ENCODE assay signal across 22 cellular contexts in genomic region chr6:87198496-87198895, GRCh38. TPM values are rescaled to one million over a fixed set of nuclear protein-coding genes. Genes with fewer than 3 reads are reported as not detected.
A peak's percentile ranks its signal among the peaks of the same experiment; 100 is the strongest.
DNase-seq lines count a peak whose midpoint lies in the region; ATAC-seq and TF ChIP-seq lines count a peak whose summit lies in the region.
"Had no signal": no experiment of that assay in that cellular context is flagged by ENCODE, and none has a peak within 500 bp of the region (broad histone marks: within the 10 kb centered on the region; RNA-seq: fewer than 3 reads in every experiment).

No MANE protein-coding gene starts in this region.

- no peaks in the 10 kb centered on the region for H3K27me3 ChIP-seq in GM23338 (ENCODE audit: insufficient read depth)
- H3K27me3 ChIP-seq: BLaER1 treated with 17β-estradiol and CSF1 and Interleukin-3, amounts not matched to agents 10 nM and 100 nM; brain microvascular endothelial cell; gastrocnemius medialis; uterus had no signal

- no peak overlapping the region for H2AFZ ChIP-seq in GM23338

- no peaks in the 10 kb centered on the region for H3K9me3 Mint-ChIP-seq in activated T-cell treated with anti-CD3 and anti-CD28 coated beads, Interleukin-2, amount 50 U/mL, for 72 hours
- no peaks in the 10 kb centered on the region for H3K9me3 Mint-ChIP-seq in activated T-helper 17 cell treated with anti-CD3 and anti-CD28 coated beads, Interleukin-2, amount 50 U/mL, for 72 hours
- no peaks in the 10 kb centered on the region for H3K9me3 Mint-ChIP-seq in stimulated activated naive B cell treated with anti-CD40 and anti-IgM and Interleukin-4, amounts not matched to agents 10 μg/mL and 1 μg/mL and 100 μg/mL, for 72 hours
- H3K9me3 Mint-ChIP-seq in GM23338, result no peaks in the 10 kb centered on the region
- H3K9me3 Mint-ChIP-seq: HFFc6 had no signal

- peak overlapping the region; percentile 36 to 50 for H3K4me3 Mint-ChIP-seq in activated T-cell treated with anti-CD3 and anti-CD28 coated beads, Interleukin-2, amount 50 U/mL, for 72 hours
- peak overlapping the region; percentile 55 for H3K4me3 Mint-ChIP-seq in activated T-helper 17 cell treated with anti-CD3 and anti-CD28 coated beads, Interleukin-2, amount 50 U/mL, for 72 hours
- no peak overlapping the region for H3K4me3 Mint-ChIP-seq in stimulated activated naive B cell treated with anti-CD40 and anti-IgM and Interleukin-4, amounts not matched to agents 10 μg/mL and 1 μg/mL and 100 μg/mL, for 72 hours
- no peak overlapping the region for H3K4me3 Mint-ChIP-seq in GM23338
- H3K4me3 Mint-ChIP-seq: HFFc6 had no signal

- no peak overlapping the region for H3K4me2 ChIP-seq in GM23338
- H3K4me2 ChIP-seq: BLaER1 treated with 17β-estradiol and CSF1 and Interleukin-3, amounts not matched to agents 10 nM and 100 nM had no signal

- TF ChIP-seq CTCF in GM23338 (conservative IDR thresholded peaks at IDR 0.05; ENCODE audit: low read depth in 2 of 2), result no peak

- no peak overlapping the region for H3K27ac ChIP-seq in GM23338 (ENCODE audit: low read depth)
- H3K27ac ChIP-seq: BLaER1 treated with 17β-estradiol and CSF1 and Interleukin-3, amounts not matched to agents 10 nM and 100 nM; brain microvascular endothelial cell; gastrocnemius medialis; uterus had no signal

- no peaks in the 10 kb centered on the region for H3K27me3 Mint-ChIP-seq in activated T-cell treated with anti-CD3 and anti-CD28 coated beads, Interleukin-2, amount 50 U/mL, for 72 hours (ENCODE audit: low read depth)
- no peaks in the 10 kb centered on the region for H3K27me3 Mint-ChIP-seq in activated T-helper 17 cell treated with anti-CD3 and anti-CD28 coated beads, Interleukin-2, amount 50 U/mL, for 72 hours
- H3K27me3 Mint-ChIP-seq in stimulated activated naive B cell treated with anti-CD40 and anti-IgM and Interleukin-4, amounts not matched to agents 10 μg/mL and 1 μg/mL and 100 μg/mL, for 72 hours, result no peaks in the 10 kb centered on the region
- peaks cover 1% of the 10 kb centered on the region for H3K27me3 Mint-ChIP-seq in GM23338 (ENCODE audit: insufficient read depth, low read depth, poor library complexity)

- no peaks in the 10 kb centered on the region for H3K9me2 ChIP-seq in GM23338 (ENCODE audit: insufficient read depth)

- peaks cover 82% of the 10 kb centered on the region for H3K4me1 Mint-ChIP-seq in activated T-cell treated with anti-CD3 and anti-CD28 coated beads, Interleukin-2, amount 50 U/mL, for 72 hours (ENCODE audit: low read depth)
- H3K4me1 Mint-ChIP-seq in activated T-helper 17 cell treated with anti-CD3 and anti-CD28 coated beads, Interleukin-2, amount 50 U/mL, for 72 hours, result peaks cover 53% of the 10 kb centered on the region
- H3K4me1 Mint-ChIP-seq in stimulated activated naive B cell treated with anti-CD40 and anti-IgM and Interleukin-4, amounts not matched to agents 10 μg/mL and 1 μg/mL and 100 μg/mL, for 72 hours, result peaks cover 23 to 57% of the 10 kb centered on the region in 2 donors
- H3K4me1 Mint-ChIP-seq in GM23338, result peaks cover 17% of the 10 kb centered on the region

- H4K20me1 ChIP-seq in GM23338 (replicated peaks; ENCODE audit: insufficient read depth), result peaks cover 31% of the 10 kb centered on the region

- H3K4me1 ChIP-seq in GM23338 (ENCODE audit: insufficient read depth), result peaks cover 27% of the 10 kb centered on the region
- H3K4me1 ChIP-seq: BLaER1 treated with 17β-estradiol and CSF1 and Interleukin-3, amounts not matched to agents 10 nM and 100 nM; uterus had no signal

- H3K79me2 ChIP-seq in GM23338 (replicated peaks; ENCODE audit: insufficient read depth), result peaks cover 100% of the 10 kb centered on the region

- H3K36me3 Mint-ChIP-seq in activated T-cell treated with anti-CD3 and anti-CD28 coated beads, Interleukin-2, amount 50 U/mL, for 72 hours (ENCODE audit: insufficient read depth in 2 of 2), result peaks cover under 1 to 3% of the 10 kb centered on the region in 2 donors
- H3K36me3 Mint-ChIP-seq in activated T-helper 17 cell treated with anti-CD3 and anti-CD28 coated beads, Interleukin-2, amount 50 U/mL, for 72 hours (ENCODE audit: low read depth), result peaks cover 58% of the 10 kb centered on the region
- peaks cover 13 to 28% of the 10 kb centered on the region in 2 donors for H3K36me3 Mint-ChIP-seq in stimulated activated naive B cell treated with anti-CD40 and anti-IgM and Interleukin-4, amounts not matched to agents 10 μg/mL and 1 μg/mL and 100 μg/mL, for 72 hours
- no peaks in the 10 kb centered on the region; the same call in 2 of the 3 replicates for H3K36me3 Mint-ChIP-seq in GM23338 (ENCODE audit: low read depth)

- peak overlapping the region; percentile 98 for H3K27ac Mint-ChIP-seq in activated T-cell treated with anti-CD3 and anti-CD28 coated beads, Interleukin-2, amount 50 U/mL, for 72 hours
- H3K27ac Mint-ChIP-seq in activated T-helper 17 cell treated with anti-CD3 and anti-CD28 coated beads, Interleukin-2, amount 50 U/mL, for 72 hours, result peak overlapping the region; percentile 65
- H3K27ac Mint-ChIP-seq in stimulated activated naive B cell treated with anti-CD40 and anti-IgM and Interleukin-4, amounts not matched to agents 10 μg/mL and 1 μg/mL and 100 μg/mL, for 72 hours, result peak overlapping the region; percentile 80
- H3K27ac Mint-ChIP-seq in GM23338, result no peak overlapping the region
- H3K27ac Mint-ChIP-seq: HFFc6 had no signal

- no peak for DNase-seq in activated T-cell treated with anti-CD3 and anti-CD28 coated beads, Interleukin-2, amount 50 U/mL, for 72 hours
- DNase-seq in activated T-cell treated with anti-CD3 and anti-CD28 coated beads for 4 hours (no peak), fibroblast of gingiva (ENCODE audit: low read depth) (peak; percentile 31), LoVo (ENCODE audit: low spot score) (no peak), GM23338 (ENCODE audit: low spot score) (no peak), amniotic stem cell (lab: John Stamatoyannopoulos, UW) (no peak)
- no peak for DNase-seq in stimulated activated naive B cell treated with anti-CD40 and anti-IgM and Interleukin-4, amounts not matched to agents 10 μg/mL and 1 μg/mL and 100 μg/mL, for 72 hours
- DNase-seq: ACHN; activated CD8-positive, alpha-beta memory T cell treated with anti-CD3 and anti-CD28 coated beads, Interleukin-2, amount 50 U/mL, for 48 hours; activated naive CD4-positive, alpha-beta T cell treated with Interleukin-2 at 50 U/mL for 16 hours; brain microvascular endothelial cell; cortex of kidney; gastrocnemius medialis; HFFc6; NCI-H146; NCI-H69; occipital lobe; retina; SW 1271; uterus had no signal

- H3F3A ChIP-seq in GM23338 (replicated peaks; ENCODE audit: low read depth), result no peaks in the 10 kb centered on the region

- H3K4me3 ChIP-seq in GM23338, result no peak overlapping the region
- H3K4me3 ChIP-seq: BLaER1 treated with 17β-estradiol and CSF1 and Interleukin-3, amounts not matched to agents 10 nM and 100 nM; gastrocnemius medialis; uterus had no signal

- no peaks in the 10 kb centered on the region for H3K36me3 ChIP-seq in GM23338 (ENCODE audit: insufficient read depth)
- H3K36me3 ChIP-seq: brain microvascular endothelial cell, gastrocnemius medialis, uterus had no signal

- ATAC-seq in activated T-cell treated with anti-CD3 and anti-CD28 coated beads, Interleukin-2, amount 50 U/mL, for 72 hours (replicated peaks in 1 of 2), result no peak
- ATAC-seq in activated T-helper 17 cell treated with anti-CD3 and anti-CD28 coated beads, Interleukin-2, amount 50 U/mL, for 72 hours (replicated peaks), result no peak
- ATAC-seq in stimulated activated naive B cell treated with anti-CD40 and anti-IgM and Interleukin-4, amounts not matched to agents 10 μg/mL and 1 μg/mL and 100 μg/mL, for 72 hours (replicated peaks), result no peak
- ATAC-seq in GM23338, result no peak
- ATAC-seq: gastrocnemius medialis had no signal

RNA-seq across cellular contexts. Expression of gene ZNF292, which starts 43.1 kb away (rescaled TPM):
- 10 to 100 TPM; 55.3 to 68.0 TPM for total RNA-seq in activated T-cell treated with anti-CD3 and anti-CD28 coated beads, Interleukin-2, amount 50 U/mL, for 72 hours
- 100 to 1,000 TPM in 1 of 2 donors, 10 to 100 TPM in 1; 77.2 to 209 TPM for total RNA-seq in activated T-helper 17 cell treated with anti-CD3 and anti-CD28 coated beads, Interleukin-2, amount 50 U/mL, for 72 hours
- 39.8 and 45.7 TPM in 2 replicates for total RNA-seq in GM23338 (2014; rRNA removed; shearing (Covaris generic))
- polyA plus RNA-seq in GM23338 (2016; fragmentation: Nextera tagmentation; extraction: Ambion mirVana), result 47.9 and 67.9 TPM in 2 replicates

Comparison
In these comparisons a context has a peak if more than half of its experiments do, and no peak if none do; other contexts are left out.
1. H3K4me3 Mint-ChIP-seq: peak in activated T-cell treated with anti-CD3 and anti-CD28 coated beads, Interleukin-2, amount 50 U/mL, for 72 hours (2 of 2) and activated T-helper 17 cell treated with anti-CD3 and anti-CD28 coated beads, Interleukin-2, amount 50 U/mL, for 72 hours (single experiment); none in stimulated activated naive B cell treated with anti-CD40 and anti-IgM and Interleukin-4, amounts not matched to agents 10 μg/mL and 1 μg/mL and 100 μg/mL, for 72 hours (0 of 2) and GM23338 (single experiment).